11 cellular contexts compared by ENCODE assay signal in the genomic region with DNA sequence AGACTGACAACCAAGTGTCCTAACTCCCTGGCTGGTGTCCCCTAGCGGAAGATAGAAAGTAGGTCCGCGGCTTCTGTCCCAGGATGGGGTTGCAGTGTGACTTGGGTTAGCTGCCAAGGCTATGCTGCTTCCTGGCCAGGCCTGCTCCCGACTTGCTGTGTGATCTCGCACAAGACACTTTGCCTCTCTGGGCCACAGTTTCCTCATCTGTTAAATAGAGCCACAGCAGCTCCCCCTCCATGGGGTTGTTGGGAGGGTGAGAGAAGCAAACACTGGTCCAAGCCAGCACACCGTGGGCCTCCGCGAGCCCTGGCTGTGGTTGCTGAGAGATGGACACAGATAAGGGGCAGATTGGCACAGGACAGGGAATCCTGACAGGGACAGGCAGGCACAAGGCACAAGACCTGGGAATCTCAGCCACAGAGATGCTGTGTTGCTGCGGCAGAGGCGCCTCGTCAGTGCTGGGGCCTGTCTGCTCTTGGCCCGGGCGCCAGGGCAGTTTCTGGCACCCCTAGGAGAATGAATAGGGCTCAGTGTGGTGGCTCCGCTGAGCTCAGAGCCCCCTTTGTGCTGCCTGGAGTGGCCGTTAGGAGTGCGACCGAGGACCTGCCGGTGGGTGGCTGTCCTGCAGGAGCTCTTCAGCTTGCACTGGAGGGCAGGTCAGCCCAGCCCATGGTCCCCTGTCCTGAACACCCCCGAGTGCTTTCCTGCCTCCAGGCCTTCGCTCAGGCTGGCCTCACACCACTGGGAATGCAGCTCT. TPM values are rescaled to one million over a fixed set of nuclear protein-coding genes. Genes with fewer than 3 reads are reported as not detected.
DNase-seq lines count a peak whose midpoint lies in the region; FAIRE-seq and TF ChIP-seq lines count a peak whose summit lies in the region.
"Had no signal": no experiment of that assay in that cellular context is flagged by ENCODE, and none has a peak within 500 bp of the region (broad histone marks: within the 10 kb centered on the region; RNA-seq: fewer than 3 reads in every experiment).

No MANE protein-coding gene starts in this region.

- TF ChIP-seq CTCF in MM.1S (IDR thresholded peaks at IDR 0.05; ENCODE audit: low read length) (no peak), neural crest cell (conservative IDR thresholded peaks at IDR 0.05) (no peak)

- H3K9ac ChIP-seq in MM.1S (ENCODE audit: low read length) (peak overlapping the region; percentile 96; the same call in 1 of the 2 replicates), trophoblast cell (ENCODE audit: low read length) (no peak overlapping the region)

- H3K4ac ChIP-seq in trophoblast cell (ENCODE audit: low read depth, low read length) = no peak overlapping the region

- H3K79me2 ChIP-seq in MM.1S (ENCODE audit: low read length) (peaks cover 41% of the 10 kb centered on the region), trophoblast cell (ENCODE audit: control insufficient read depth, insufficient read depth, low read length, poor library complexity) (no peaks in the 10 kb centered on the region)

- peak overlapping the region; percentile 27 to 100 (median 100) for H3K4me3 Mint-ChIP-seq in CD8-positive, alpha-beta memory T cell
- peak overlapping the region; percentile 70 for H3K4me3 Mint-ChIP-seq in neural crest cell

- no peak overlapping the region for H4K8ac ChIP-seq in trophoblast cell (ENCODE audit: low read depth, low read length)

- peak overlapping the region; percentile 91 to 100 (median 98) for H3K27ac Mint-ChIP-seq in CD8-positive, alpha-beta memory T cell
- peak overlapping the region; percentile 87 for H3K27ac Mint-ChIP-seq in neural crest cell (ENCODE audit: unreplicated experiment)

- H3K4me2 ChIP-seq in MM.1S (ENCODE audit: low read depth, low read length) = peak overlapping the region; percentile 93; the same call in 1 of the 2 replicates
- H3K4me2 ChIP-seq in trophoblast cell (ENCODE audit: low read length) = no peak overlapping the region
- H3K4me2 ChIP-seq: smooth muscle cell had no signal

- H3K14ac ChIP-seq in trophoblast cell (ENCODE audit: low read length) = no peak overlapping the region

- H3K18ac ChIP-seq in trophoblast cell (ENCODE audit: low read length) = no peak overlapping the region

- no CpG with 5 or more reads among the region's 20 CpGs for WGBS in trophoblast cell (ENCODE audit: extremely low coverage, insufficient coverage, insufficient read length)

- no peak overlapping the region for H4K91ac ChIP-seq in trophoblast cell (ENCODE audit: low read depth, low read length)

- H2BK120ac ChIP-seq in trophoblast cell (ENCODE audit: insufficient read depth, low read length, poor library complexity) = no peak overlapping the region

- peaks cover 36% of the 10 kb centered on the region for H3F3A ChIP-seq in MM.1S (ENCODE audit: insufficient read depth, low read length)

- H3K9me3 ChIP-seq in CD8-positive, alpha-beta memory T cell (ENCODE audit: low read length) = no peaks in the 10 kb centered on the region
- H3K9me3 ChIP-seq in MM.1S (replicated peaks; ENCODE audit: insufficient read depth, low read length) (no peaks in the 10 kb centered on the region), trophoblast cell (ENCODE audit: insufficient read depth, low read depth, low read length) (peaks cover 2% of the 10 kb centered on the region)

- H3K79me1 ChIP-seq in trophoblast cell (ENCODE audit: low read length) = no peaks in the 10 kb centered on the region

- no peaks in the 10 kb centered on the region for H3K27me3 Mint-ChIP-seq in CD8-positive, alpha-beta memory T cell
- peaks cover 2% of the 10 kb centered on the region for H3K27me3 Mint-ChIP-seq in neural crest cell (ENCODE audit: low read depth)

- CTCF ChIA-PET in CD8-positive, alpha-beta memory T cell (lab: Charles Lee) = interaction anchor here (1.3 to 7.5 kb wide), 3 partner anchors 9 to 89 kb away, joined by 5 to 69 read pairs (median 5); a partner anchor contains a TSS

- POLR2A ChIA-PET in CD8-positive, alpha-beta memory T cell (lab: Charles Lee) = interaction anchor here (2.3 to 2.6 kb wide), 2 partner anchors 9 to 46 kb away, joined by 9 to 14 read pairs; a partner anchor contains a TSS

- H3K4me1 Mint-ChIP-seq in CD8-positive, alpha-beta memory T cell = peaks cover 60 to 85% (median 76%) of the 10 kb centered on the region in 3 donors
- peaks cover 16% of the 10 kb centered on the region for H3K4me1 Mint-ChIP-seq in neural crest cell

- H3K4me1 ChIP-seq in CD8-positive, alpha-beta memory T cell (ENCODE audit: insufficient read depth, low read length) = peaks cover 66% of the 10 kb centered on the region
- H3K4me1 ChIP-seq in MM.1S (ENCODE audit: low read length) (peaks cover 22% of the 10 kb centered on the region), trophoblast cell (ENCODE audit: control insufficient read depth in 1 of 2, insufficient read depth in 2 of 2, low read length in 2 of 2) (peaks cover 0 to 3% of the 10 kb centered on the region in 2 experiments)

- H3K9me2 ChIP-seq in MM.1S (replicated peaks; ENCODE audit: insufficient read depth, low read length) = no peaks in the 10 kb centered on the region

- no peak overlapping the region for H2AFZ ChIP-seq in MM.1S (ENCODE audit: low read length)
- no peak overlapping the region for H2AFZ ChIP-seq in trophoblast cell (ENCODE audit: insufficient read depth, low read length, poor library complexity)

- H3K27ac ChIP-seq in CD8-positive, alpha-beta memory T cell (ENCODE audit: low read depth, low read length) = peak overlapping the region; percentile 82
- peak overlapping the region; percentile 98; the same call in 1 of the 2 replicates for H3K27ac ChIP-seq in MM.1S (ENCODE audit: low read length)
- no peak overlapping the region for H3K27ac ChIP-seq in trophoblast cell (ENCODE audit: low read depth, low read length)

- DNase-seq in CD8-positive, alpha-beta memory T cell = no peak
- DNase-seq in MM.1S (no peak), anterior cingulate cortex (lab: John Stamatoyannopoulos, UW) (peak in 30 of 58 donors; percentile 18 to 74 (median 44)), neural crest cell (ENCODE audit: low read depth, low spot score) (peak; percentile 30), HTR-8/SVneo (ENCODE audit: insufficient read length, low spot score) (no peak), HuH-7 (ENCODE audit: low spot score) (no peak), trophoblast cell (no peak)
- DNase-seq: activated gamma-delta T cell, NCI-H446 treated with DMSO at 0.1 percent for 48 hours had no signal

- H3K4me3 ChIP-seq in CD8-positive, alpha-beta memory T cell (ENCODE audit: low read length) = peak overlapping the region; percentile 12
- H3K4me3 ChIP-seq in MM.1S (ENCODE audit: low read length) = no peak overlapping the region
- H3K4me3 ChIP-seq in trophoblast cell (ENCODE audit: low read depth, low read length) = no peak overlapping the region
- H3K4me3 ChIP-seq: smooth muscle cell had no signal

- FAIRE-seq in HTR-8/SVneo (lab: Jason Lieb, UNC) = no peak

- no peaks in the 10 kb centered on the region for H3K27me3 ChIP-seq in CD8-positive, alpha-beta memory T cell (ENCODE audit: insufficient read depth, low read length, poor library complexity, severe bottlenecking)
- H3K27me3 ChIP-seq in MM.1S (replicated peaks; ENCODE audit: insufficient read depth, low read length) (no peaks in the 10 kb centered on the region), trophoblast cell (ENCODE audit: insufficient read depth, low read length) (no peaks in the 10 kb centered on the region)

- no peak overlapping the region for H2BK12ac ChIP-seq in trophoblast cell (ENCODE audit: low read length)

- H4K12ac ChIP-seq in trophoblast cell (ENCODE audit: low read depth, low read length) = no peak overlapping the region

- no peak overlapping the region for H2BK5ac ChIP-seq in trophoblast cell (ENCODE audit: low read depth, low read length, poor library complexity)

- H3K23ac ChIP-seq in trophoblast cell (ENCODE audit: low read length) = no peak overlapping the region

- H3K9me3 Mint-ChIP-seq in CD8-positive, alpha-beta memory T cell = no peaks in the 10 kb centered on the region
- no peaks in the 10 kb centered on the region for H3K9me3 Mint-ChIP-seq in neural crest cell

- no peaks in the 10 kb centered on the region for H3K36me3 ChIP-seq in CD8-positive, alpha-beta memory T cell (ENCODE audit: insufficient read depth, low read length)
- H3K36me3 ChIP-seq in MM.1S (replicated peaks; ENCODE audit: insufficient read depth, low read length) (no peaks in the 10 kb centered on the region), trophoblast cell (ENCODE audit: control insufficient read depth in 1 of 2, insufficient read depth in 2 of 2, low read length in 2 of 2) (no peaks in the 10 kb centered on the region)

- peaks cover 0 to 11% (median 2%) of the 10 kb centered on the region in 3 donors for H3K36me3 Mint-ChIP-seq in CD8-positive, alpha-beta memory T cell
- H3K36me3 Mint-ChIP-seq in neural crest cell (ENCODE audit: low read depth) = no peaks in the 10 kb centered on the region

- no peaks in the 10 kb centered on the region for H4K20me1 ChIP-seq in MM.1S (ENCODE audit: insufficient read depth, low read length)

- no peak overlapping the region for H2AK5ac ChIP-seq in trophoblast cell (ENCODE audit: low read length)

RNA-seq across cellular contexts. Expression of a gene that starts 1.8 kb away (rescaled TPM):
- total RNA-seq in CD8-positive, alpha-beta memory T cell = 10 to 100 TPM; 13.9 to 14.1 TPM
- polyA plus RNA-seq in CD8-positive, alpha-beta memory T cell = 50.7 TPM
- total RNA-seq in neural crest cell = 6.0 and 7.2 TPM in 2 replicates
- 0.40 and 0.65 TPM in 2 replicates for polyA plus RNA-seq in trophoblast cell (2013)
- total RNA-seq: Daoy, smooth muscle cell had no signal

RNA-seq across cellular contexts. Expression of a gene that starts 5.5 kb away (rescaled TPM):
- 100 to 1,000 TPM; 108 to 111 TPM for total RNA-seq in CD8-positive, alpha-beta memory T cell
- 72.3 TPM for polyA plus RNA-seq in CD8-positive, alpha-beta memory T cell
- 77.0 and 84.8 TPM in 2 replicates for total RNA-seq in neural crest cell
- polyA plus RNA-seq in trophoblast cell (2013) = 36.0 and 38.6 TPM in 2 replicates

RNA-seq across cellular contexts. Expression of a gene that starts 22.4 kb away (rescaled TPM):
- 100 to 1,000 TPM; 110 to 111 TPM for total RNA-seq in CD8-positive, alpha-beta memory T cell
- polyA plus RNA-seq in CD8-positive, alpha-beta memory T cell = 68.0 TPM
- 64.6 and 69.9 TPM in 2 replicates for total RNA-seq in neural crest cell
- 21.9 and 22.3 TPM in 2 replicates for polyA plus RNA-seq in trophoblast cell (2013)

RNA-seq across cellular contexts. Expression of a gene that starts 45.2 kb away (rescaled TPM):
- 10 to 100 TPM; 30.7 to 33.7 TPM for total RNA-seq in CD8-positive, alpha-beta memory T cell
- 37.0 TPM for polyA plus RNA-seq in CD8-positive, alpha-beta memory T cell
- total RNA-seq in neural crest cell = 25.7 and 27.4 TPM in 2 replicates
- polyA plus RNA-seq in trophoblast cell (2013) = 11.8 and 11.9 TPM in 2 replicates

Comparison
In these comparisons a context has a peak if more than half of its experiments do, and no peak if none do; other contexts are left out.
1. DNase-seq: peak in anterior cingulate cortex (30 of 58) and neural crest cell (single experiment); none in CD8-positive, alpha-beta memory T cell (0 of 5), MM.1S (single experiment), HTR-8/SVneo (single experiment), HuH-7 (single experiment) and trophoblast cell (0 of 2).